In the genomic region with DNA sequence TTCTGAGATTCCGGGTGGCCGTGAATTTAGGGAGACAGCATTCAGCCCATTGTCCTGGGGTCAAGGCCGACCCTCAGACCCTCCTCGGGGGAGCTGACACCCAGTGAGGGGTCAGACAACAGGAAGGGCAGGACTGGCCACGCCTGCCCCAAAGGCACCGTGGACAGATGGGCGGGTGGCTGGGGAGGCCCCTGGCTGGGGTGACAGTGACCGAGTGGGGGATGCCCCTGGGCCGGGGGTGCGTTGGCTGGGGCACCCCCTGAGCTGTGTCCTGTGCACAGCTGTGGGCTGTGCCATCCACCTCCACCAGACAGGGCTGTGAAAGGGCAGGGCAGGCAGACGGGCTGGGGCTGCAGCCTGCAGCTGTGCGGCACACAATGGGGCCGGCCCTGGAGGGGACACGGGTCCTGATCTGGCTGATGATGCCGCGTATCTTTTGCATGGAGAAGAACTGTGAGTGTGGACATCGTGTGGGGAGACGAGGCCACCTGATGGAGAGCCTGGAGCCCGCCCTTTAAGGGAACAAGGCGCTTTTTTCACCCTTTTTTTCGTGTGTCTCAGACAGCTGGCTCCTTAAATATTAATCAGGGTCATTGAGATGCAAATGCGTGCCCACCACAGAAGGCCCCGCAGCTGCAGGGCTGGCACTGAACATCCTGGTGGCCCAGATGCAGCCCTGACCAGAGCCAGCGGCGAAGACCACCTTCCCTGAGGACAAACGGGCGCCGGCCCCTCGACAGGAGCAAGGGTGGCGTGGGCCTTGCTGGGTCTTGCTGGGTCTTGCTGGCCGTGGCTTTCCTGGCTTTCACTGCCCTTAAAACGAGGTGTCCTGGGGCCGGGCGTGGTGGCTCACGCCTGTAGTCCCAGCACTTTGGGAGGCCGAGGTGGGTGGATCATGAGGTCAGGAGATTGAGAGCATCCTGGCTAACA, we compare ENCODE assay signal across 23 cellular contexts. TPM values are rescaled to one million over a fixed set of nuclear protein-coding genes. Genes with fewer than 3 reads are reported as not detected.
"Had no signal": no experiment of that assay in that cellular context is flagged by ENCODE, and none has a peak within 500 bp of the region (broad histone marks: within the 10 kb centered on the region; RNA-seq: fewer than 3 reads in every experiment).

No MANE protein-coding gene starts in this region.

- H3K4me2 ChIP-seq: smooth muscle cell had no signal

- H2AFZ ChIP-seq: parathyroid adenoma had no signal

- H3K4me3 Mint-ChIP-seq: activated CD4-positive, alpha-beta T cell treated with anti-CD3 and anti-CD28 coated beads for 36 hours; activated naive CD8-positive, alpha-beta T cell treated with anti-CD3 and anti-CD28 coated beads, Interleukin-2, amount 50 U/mL, for 24 hours; activated T-cell treated with anti-CD3 and anti-CD28 coated beads, Interleukin-2, amount 50 U/mL, for 72 hours; dendritic cell treated with granulocyte-macrophage colony-stimulating factor and Interleukin-4, amounts not matched to agents 40 ng/mL and 50 ng/mL, for 4 days; immature natural killer cell; nephron; stimulated activated naive B cell treated with anti-CD40 and anti-IgM and Interleukin-4, amounts not matched to agents 10 μg/mL and 1 μg/mL and 100 μg/mL, for 72 hours; T-cell had no signal

- H3K27me3 ChIP-seq: body of pancreas, foreskin keratinocyte had no signal

- H3K27me3 Mint-ChIP-seq: activated CD4-positive, alpha-beta T cell treated with anti-CD3 and anti-CD28 coated beads for 36 hours; dendritic cell treated with granulocyte-macrophage colony-stimulating factor and Interleukin-4, amounts not matched to agents 40 ng/mL and 50 ng/mL, for 4 days had no signal

- H3K4me1 ChIP-seq: body of pancreas, foreskin keratinocyte, parathyroid adenoma, sigmoid colon, transverse colon had no signal

- H3K4me3 ChIP-seq: body of pancreas, sigmoid colon, smooth muscle cell, transverse colon had no signal

- H3K4me1 Mint-ChIP-seq: activated CD4-positive, alpha-beta T cell treated with anti-CD3 and anti-CD28 coated beads for 36 hours; activated naive CD8-positive, alpha-beta T cell treated with anti-CD3 and anti-CD28 coated beads, Interleukin-2, amount 50 U/mL, for 24 hours; immature natural killer cell; stimulated activated naive B cell treated with anti-CD40 and anti-IgM and Interleukin-4, amounts not matched to agents 10 μg/mL and 1 μg/mL and 100 μg/mL, for 72 hours; T-cell had no signal

- H3K36me3 Mint-ChIP-seq: immature natural killer cell; stimulated activated naive B cell treated with anti-CD40 and anti-IgM and Interleukin-4, amounts not matched to agents 10 μg/mL and 1 μg/mL and 100 μg/mL, for 72 hours; T-cell had no signal

- H3K9me3 Mint-ChIP-seq: activated naive CD8-positive, alpha-beta T cell treated with anti-CD3 and anti-CD28 coated beads, Interleukin-2, amount 50 U/mL, for 24 hours; activated T-cell treated with anti-CD3 and anti-CD28 coated beads, Interleukin-2, amount 50 U/mL, for 72 hours; T-cell had no signal

- H3K9me3 ChIP-seq: body of pancreas, sigmoid colon, transverse colon had no signal

- DNase-seq: activated CD4-positive, alpha-beta T cell treated with anti-CD3 and anti-CD28 coated beads for 36 hours; activated CD4-positive, alpha-beta T cell treated with anti-CD3 and anti-CD28 coated beads, Interleukin-2, amount 50 U/mL, for 48 hours; activated effector memory CD4-positive, alpha-beta T cell treated with anti-CD3 and anti-CD28 coated beads, Interleukin-2, amount 50 U/mL, for 16 hours; activated naive CD4-positive, alpha-beta T cell treated with anti-CD3 and anti-CD28 coated beads, Interleukin-2, amount 50 U/mL, for 16 hours; activated naive CD8-positive, alpha-beta T cell treated with anti-CD3 and anti-CD28 coated beads, Interleukin-2, amount 50 U/mL, for 24 hours; activated T-cell treated with anti-CD3 and anti-CD28 coated beads, Interleukin-2, amount 50 U/mL, for 72 hours; effector CD8-positive, alpha-beta T cell; foreskin keratinocyte; immature natural killer cell; kidney glomerular epithelial cell; sigmoid colon; stimulated activated naive B cell treated with anti-CD40 and anti-IgM and Interleukin-4, amounts not matched to agents 10 μg/mL and 1 μg/mL and 100 μg/mL, for 72 hours; T-cell; transverse colon had no signal

- H3K36me3 ChIP-seq: sigmoid colon, transverse colon had no signal

- H3K9ac ChIP-seq: parathyroid adenoma had no signal

- H3K27ac ChIP-seq: body of pancreas, foreskin keratinocyte, parathyroid adenoma, sigmoid colon, transverse colon had no signal

- H3K27ac Mint-ChIP-seq: activated CD4-positive, alpha-beta T cell treated with anti-CD3 and anti-CD28 coated beads for 36 hours; activated naive CD8-positive, alpha-beta T cell treated with anti-CD3 and anti-CD28 coated beads, Interleukin-2, amount 50 U/mL, for 24 hours; activated T-cell treated with anti-CD3 and anti-CD28 coated beads, Interleukin-2, amount 50 U/mL, for 72 hours; dendritic cell treated with granulocyte-macrophage colony-stimulating factor and Interleukin-4, amounts not matched to agents 40 ng/mL and 50 ng/mL, for 4 days; immature natural killer cell; nephron; stimulated activated naive B cell treated with anti-CD40 and anti-IgM and Interleukin-4, amounts not matched to agents 10 μg/mL and 1 μg/mL and 100 μg/mL, for 72 hours; T-cell had no signal

RNA-seq across cellular contexts. Expression of gene GNG13, which starts 42.4 kb away (rescaled TPM):
- total RNA-seq: activated CD4-positive, alpha-beta T cell treated with anti-CD3 and anti-CD28 coated beads for 36 hours; activated T-cell treated with anti-CD3 and anti-CD28 coated beads, Interleukin-2, amount 50 U/mL, for 72 hours; body of pancreas; cardiac septum; foreskin keratinocyte; liver; sigmoid colon; smooth muscle cell; T-cell; temporal lobe had no signal
- polyA plus RNA-seq: esophagus, foreskin keratinocyte, immature natural killer cell, liver, smooth muscle cell had no signal
